ENCODE assay signal across 8 cellular contexts in the genomic region with DNA sequence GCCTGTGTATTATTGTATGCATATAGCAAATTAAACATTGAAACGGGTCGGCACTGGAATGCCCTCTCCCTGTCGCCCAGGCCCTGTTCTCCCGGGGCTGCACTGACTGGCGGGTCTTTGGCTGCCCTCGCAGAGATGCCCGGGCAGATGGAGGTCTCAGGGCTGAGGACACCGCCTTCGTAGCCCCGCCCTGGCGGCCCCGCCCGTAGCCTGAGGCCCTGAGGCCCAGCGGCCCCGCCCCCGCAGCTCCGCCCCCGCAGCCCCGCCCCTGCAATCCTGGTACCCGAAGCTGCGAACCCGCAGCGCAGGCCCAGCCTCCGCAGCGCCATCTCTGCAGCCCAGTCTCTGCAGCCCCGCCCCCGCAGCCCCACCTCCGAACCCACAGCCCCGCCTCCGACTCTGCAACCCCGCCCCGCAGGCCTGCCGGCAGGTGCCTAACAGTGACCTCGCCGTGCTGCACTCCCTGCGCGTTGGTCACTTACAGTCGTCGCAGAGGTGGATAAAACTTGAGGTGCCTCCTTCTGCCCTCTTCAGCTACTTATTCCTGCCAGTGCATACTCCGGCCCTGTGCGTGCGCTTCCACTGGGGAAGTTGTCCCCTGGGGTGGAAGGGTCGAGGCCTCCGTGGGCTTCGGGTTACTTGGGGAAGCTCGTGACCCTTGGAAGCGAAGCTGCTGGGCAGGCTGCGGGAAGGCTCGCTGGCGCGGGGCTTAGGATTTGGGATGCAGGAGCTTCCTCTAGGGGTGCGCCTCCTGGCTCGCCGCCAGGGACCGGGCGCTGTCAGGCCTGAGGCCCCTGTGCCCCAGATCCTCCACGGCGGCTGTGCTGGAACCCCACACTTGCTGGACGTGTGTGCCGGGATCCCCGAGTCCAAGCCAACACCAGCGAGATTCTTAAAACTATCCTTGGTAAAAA.
A peak's percentile ranks its signal among the peaks of the same experiment; 100 is the strongest.
DNase-seq lines count a peak whose midpoint lies in the region; TF ChIP-seq lines count a peak whose summit lies in the region.

No MANE protein-coding gene starts in this region.

- DNase-seq in ELR (ENCODE audit: low read depth) (peak; percentile 46), H7 (peak; percentile 97), NCI-H1048 (lab: John Stamatoyannopoulos, UW) (peak; percentile 78), erythroblast (lab: John Stamatoyannopoulos, UW) (peak; percentile 72 to 78), stomach (peak; percentile 86), NCI-H1930 (lab: John Stamatoyannopoulos, UW) (no peak)
- peak; percentile 80 for DNase-seq in activated CD8-positive, alpha-beta memory T cell treated with anti-CD3 and anti-CD28 coated beads, Interleukin-2, amount 50 U/mL, for 4 hours

- H3K27ac ChIP-seq in neural cell (ENCODE audit: low read length) (no peak overlapping the region), stomach (peak overlapping the region in 1 of 5 donors; percentile 46)

- no peak overlapping the region for H3K4me2 ChIP-seq in neural cell (ENCODE audit: low read length)

- H3F3A ChIP-seq in neural cell (ENCODE audit: insufficient read depth, low read length, poor library complexity, severe bottlenecking): no peaks in the 10 kb centered on the region

- H3K9me3 ChIP-seq in neural cell (ENCODE audit: low read length) (no peaks in the 10 kb centered on the region), stomach (no peaks in the 10 kb centered on the region)

- TF ChIP-seq EP300 in neural cell (conservative IDR thresholded peaks at IDR 0.05; ENCODE audit: poor library complexity, severe bottlenecking) (no peak), stomach (IDR thresholded peaks at IDR 0.05) (no peak)

- TF ChIP-seq CTCF in neural cell (IDR thresholded peaks at IDR 0.05; ENCODE audit: poor library complexity, severe bottlenecking): no peak
- no peak for TF ChIP-seq CTCF in stomach (IDR thresholded peaks at IDR 0.05)

- no peaks in the 10 kb centered on the region for H4K20me1 ChIP-seq in neural cell (ENCODE audit: insufficient read depth)

- H3K4me3 ChIP-seq in H7 (ENCODE audit: insufficient read depth, low read depth, low read length): peak overlapping the region; percentile 29
- peak overlapping the region; percentile 10 for H3K4me3 ChIP-seq in neural cell (ENCODE audit: low read length)
- peak overlapping the region; percentile 29 to 40 (median 35) for H3K4me3 ChIP-seq in stomach

- no peak overlapping the region for H2AFZ ChIP-seq in neural cell (ENCODE audit: low read depth, low read length)

- TF ChIP-seq POLR2A in erythroblast (IDR thresholded peaks at IDR 0.05; ENCODE audit: low read length): no peak
- TF ChIP-seq POLR2A in stomach (IDR thresholded peaks at IDR 0.05): no peak

- no peaks in the 10 kb centered on the region for H3K79me2 ChIP-seq in neural cell (replicated peaks; ENCODE audit: insufficient read depth, low read length)

- H3K9me2 ChIP-seq in neural cell (ENCODE audit: insufficient read depth, low read length): no peaks in the 10 kb centered on the region

- H3K36me3 ChIP-seq in H7 (replicated peaks; ENCODE audit: control insufficient read depth, insufficient read depth, low read length): no peaks in the 10 kb centered on the region
- H3K36me3 ChIP-seq in neural cell (ENCODE audit: insufficient read depth, low read length): peaks cover 4% of the 10 kb centered on the region
- peaks cover 3 to 12% (median 10%) of the 10 kb centered on the region in 4 donors for H3K36me3 ChIP-seq in stomach

- no peak overlapping the region for H3K9ac ChIP-seq in neural cell (ENCODE audit: low read length)

- intact Hi-C loops in stomach (cut with DNase I; ENCODE audit: low total_unique reads): no loop called here

- H3K4me1 ChIP-seq in stomach: peaks cover 14 to 37% (median 22%) of the 10 kb centered on the region in 4 donors

- H3K27me3 ChIP-seq in H7 (ENCODE audit: control insufficient read depth, insufficient read depth, low read length) (no peaks in the 10 kb centered on the region; the same call in none of the 2 replicates), neural cell (ENCODE audit: insufficient read depth, low read depth, low read length) (no peaks in the 10 kb centered on the region), stomach (no peaks in the 10 kb centered on the region)

- 13 to 33% (median 14%) methylated on average over 34 to 62 of the region's 62 CpGs for WGBS in stomach, 5 donors

- no peak for TF ChIP-seq RAD21 in neural cell (conservative IDR thresholded peaks at IDR 0.05)

TF ChIP-seq in neural cell, 6 proteins besides CTCF, POLR2A, EP300 and RAD21:
- TF ChIP-seq TAF1 (IDR thresholded peaks at IDR 0.05; ENCODE audit: low read depth) (no peak), SMC3 (conservative IDR thresholded peaks at IDR 0.05; ENCODE audit: poor library complexity) (no peak), EZH2 (IDR thresholded peaks at IDR 0.05; ENCODE audit: borderline replicate concordance, insufficient read depth, low read length, poor library complexity, severe bottlenecking) (no peak), MXI1 (conservative IDR thresholded peaks at IDR 0.05; ENCODE audit: poor library complexity, severe bottlenecking) (no peak), POLR2AphosphoS5 (IDR thresholded peaks at IDR 0.05) (no peak)
- TF ChIP-seq, protein P1, sequence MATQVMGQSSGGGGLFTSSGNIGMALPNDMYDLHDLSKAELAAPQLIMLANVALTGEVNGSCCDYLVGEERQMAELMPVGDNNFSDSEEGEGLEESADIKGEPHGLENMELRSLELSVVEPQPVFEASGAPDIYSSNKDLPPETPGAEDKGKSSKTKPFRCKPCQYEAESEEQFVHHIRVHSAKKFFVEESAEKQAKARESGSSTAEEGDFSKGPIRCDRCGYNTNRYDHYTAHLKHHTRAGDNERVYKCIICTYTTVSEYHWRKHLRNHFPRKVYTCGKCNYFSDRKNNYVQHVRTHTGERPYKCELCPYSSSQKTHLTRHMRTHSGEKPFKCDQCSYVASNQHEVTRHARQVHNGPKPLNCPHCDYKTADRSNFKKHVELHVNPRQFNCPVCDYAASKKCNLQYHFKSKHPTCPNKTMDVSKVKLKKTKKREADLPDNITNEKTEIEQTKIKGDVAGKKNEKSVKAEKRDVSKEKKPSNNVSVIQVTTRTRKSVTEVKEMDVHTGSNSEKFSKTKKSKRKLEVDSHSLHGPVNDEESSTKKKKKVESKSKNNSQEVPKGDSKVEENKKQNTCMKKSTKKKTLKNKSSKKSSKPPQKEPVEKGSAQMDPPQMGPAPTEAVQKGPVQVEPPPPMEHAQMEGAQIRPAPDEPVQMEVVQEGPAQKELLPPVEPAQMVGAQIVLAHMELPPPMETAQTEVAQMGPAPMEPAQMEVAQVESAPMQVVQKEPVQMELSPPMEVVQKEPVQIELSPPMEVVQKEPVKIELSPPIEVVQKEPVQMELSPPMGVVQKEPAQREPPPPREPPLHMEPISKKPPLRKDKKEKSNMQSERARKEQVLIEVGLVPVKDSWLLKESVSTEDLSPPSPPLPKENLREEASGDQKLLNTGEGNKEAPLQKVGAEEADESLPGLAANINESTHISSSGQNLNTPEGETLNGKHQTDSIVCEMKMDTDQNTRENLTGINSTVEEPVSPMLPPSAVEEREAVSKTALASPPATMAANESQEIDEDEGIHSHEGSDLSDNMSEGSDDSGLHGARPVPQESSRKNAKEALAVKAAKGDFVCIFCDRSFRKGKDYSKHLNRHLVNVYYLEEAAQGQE (IDR thresholded peaks at IDR 0.05; ENCODE audit: borderline replicate concordance): no peak

Comparison
In these comparisons a context has a peak if more than half of its experiments do, and no peak if none do; other contexts are left out.
1. DNase-seq: peak in ELR (single experiment), H7 (single experiment), NCI-H1048 (single experiment), activated CD8-positive, alpha-beta memory T cell treated with anti-CD3 and anti-CD28 coated beads, Interleukin-2, amount 50 U/mL, for 4 hours (single experiment), erythroblast (2 of 2) and stomach (single experiment); none in NCI-H1930 (0 of 2).
2. Peak in every context shown above with its lines, with median percentiles within 50 percentile points of each other: H3K4me3 ChIP-seq.